ENCODE assay signal across 17 cellular contexts in genomic region chr6:7421066-7421465, GRCh38. TPM values are rescaled to one million over a fixed set of nuclear protein-coding genes. Genes with fewer than 3 reads are reported as not detected.
DNase-seq lines count a peak whose midpoint lies in the region; FAIRE-seq and TF ChIP-seq lines count a peak whose summit lies in the region.
"Had no signal": no experiment of that assay in that cellular context is flagged by ENCODE, and none has a peak within 500 bp of the region (broad histone marks: within the 10 kb centered on the region; RNA-seq: fewer than 3 reads in every experiment).

No MANE protein-coding gene starts in this region.

- no peak overlapping the region for H3K27ac ChIP-seq in mammary epithelial cell (ENCODE audit: insufficient read depth, low read depth, low read length)
- H3K27ac ChIP-seq in H1 (ENCODE audit: low read depth, low read length), result no peak overlapping the region
- H3K27ac ChIP-seq: 22Rv1 had no signal

- H4K20me1 ChIP-seq in mammary epithelial cell (ENCODE audit: insufficient read depth, low read length) (no peaks in the 10 kb centered on the region), H1 (replicated peaks in 1 of 2; ENCODE audit: control insufficient read depth in 1 of 2, insufficient read depth in 2 of 2, low read length in 2 of 2) (peaks cover 0 to 2% of the 10 kb centered on the region in 2 experiments)

- H3K36me3 Mint-ChIP-seq in MCF 10A (ENCODE audit: insufficient read depth, unreplicated experiment) (peaks cover 20% of the 10 kb centered on the region), type B pancreatic cell (peaks cover 8% of the 10 kb centered on the region), progenitor cell of endocrine pancreas (ENCODE audit: insufficient read depth) (peaks cover 6% of the 10 kb centered on the region)

- TF ChIP-seq POLR2A in H1 (IDR thresholded peaks at IDR 0.05; ENCODE audit: control extremely low read depth in 1 of 2, low read depth in 2 of 2, low read length in 2 of 2), result no peak

- H2BK5ac ChIP-seq in H1 (ENCODE audit: low read depth, low read length), result no peak overlapping the region

- intact Hi-C loops in MCF 10A (cut with micrococcal nuclease), result no loop called here
- intact Hi-C loops in mammary epithelial cell (cut with micrococcal nuclease), result no loop called here

- H2AFZ ChIP-seq in mammary epithelial cell (ENCODE audit: low read depth, low read length), result no peak overlapping the region
- H2AFZ ChIP-seq in H1 (ENCODE audit: low read length), result no peak overlapping the region

- peaks cover 4% of the 10 kb centered on the region for H3K36me3 ChIP-seq in mammary epithelial cell (ENCODE audit: insufficient read depth, low read length)
- peaks cover 31% of the 10 kb centered on the region for H3K36me3 ChIP-seq in NT2/D1 (ENCODE audit: insufficient read depth, insufficient read length, low read length)
- peaks cover 0 to 14% (median 9%) of the 10 kb centered on the region in 4 experiments; a peak in 6 of 8 replicates for H3K36me3 ChIP-seq in H1 (ENCODE audit: control insufficient read depth in 2 of 4, insufficient read depth in 4 of 4, low read length in 3 of 4)

- H3K9me3 Mint-ChIP-seq in MCF 10A (ENCODE audit: unreplicated experiment), result no peaks in the 10 kb centered on the region
- no peaks in the 10 kb centered on the region for H3K9me3 Mint-ChIP-seq in type B pancreatic cell
- no peaks in the 10 kb centered on the region for H3K9me3 Mint-ChIP-seq in progenitor cell of endocrine pancreas (ENCODE audit: low read depth)
- H3K9me3 Mint-ChIP-seq: CD8-positive, alpha-beta memory T cell had no signal

- H3K4me1 Mint-ChIP-seq in MCF 10A (ENCODE audit: insufficient read depth, unreplicated experiment) (no peaks in the 10 kb centered on the region), type B pancreatic cell (ENCODE audit: unreplicated experiment) (peaks cover 19% of the 10 kb centered on the region), progenitor cell of endocrine pancreas (ENCODE audit: low read depth) (peaks cover 30% of the 10 kb centered on the region)
- H3K4me1 Mint-ChIP-seq: CD14-positive monocyte; CD8-positive, alpha-beta memory T cell had no signal

- no peak overlapping the region for H4K5ac ChIP-seq in H1 (ENCODE audit: insufficient read length, low read depth, low read length)

- H3K9ac ChIP-seq in mammary epithelial cell (ENCODE audit: insufficient read depth, low read length), result no peak overlapping the region
- H3K9ac ChIP-seq in NT2/D1 (ENCODE audit: insufficient read length, low read depth), result no peak overlapping the region
- H3K9ac ChIP-seq in H1 (replicated peaks in 1 of 4; ENCODE audit: extremely low read depth in 1 of 4, low read depth in 3 of 4, low read length in 3 of 4), result no peak overlapping the region

- H3K4me3 ChIP-seq in mammary epithelial cell (replicated peaks in 1 of 3; ENCODE audit: insufficient read depth in 1 of 3, low read depth in 2 of 3, low read length in 3 of 3) (no peak overlapping the region), NT2/D1 (ENCODE audit: insufficient read length, low read depth) (no peak overlapping the region), H1 (ENCODE audit: extremely low read depth in 1 of 4, insufficient read depth in 2 of 4, low read depth in 3 of 4, low read length in 4 of 4) (no peak overlapping the region)

- WGBS in mammary epithelial cell (ENCODE audit: low coverage, missing lambda C conversion rate), result 100% methylated on average over 3 of the region's 3 CpGs
- WGBS in H1 (ENCODE audit: extremely low coverage in 1 of 2, insufficient coverage in 1 of 2, insufficient read length in 1 of 2, insufficient replicate concordance in 2 of 2, low coverage in 1 of 2, low lambda C conversion rate in 2 of 2, missing lambda C conversion rate in 1 of 2), 2 experiments, result 70% methylated on average over 3 of the region's 3 CpGs; no CpG with 5 or more reads in 1 of the 2 experiments

- BruUV-seq in MCF 10A (replicated peaks; lab: Mats Ljungman, UMichigan) (no TSS peak), mammary epithelial cell (replicated peaks; lab: Mats Ljungman, UMichigan) (no TSS peak)

- DNase-seq in MCF 10A (ENCODE audit: unreplicated experiment), result no peak
- no peak for DNase-seq in mammary epithelial cell
- DNase-seq in NT2/D1 (ENCODE audit: low read depth, low spot score), result peak; percentile 15
- DNase-seq in H1 (ENCODE audit: low read depth in 1 of 2, low spot score in 2 of 2), result no peak
- DNase-seq in type B pancreatic cell (ENCODE audit: extremely low spot score, unreplicated experiment), result no peak
- no peak for DNase-seq in COR-L47 (lab: John Stamatoyannopoulos, UW)
- no peak for DNase-seq in HuH-7 (ENCODE audit: low spot score)
- DNase-seq in progenitor cell of endocrine pancreas (ENCODE audit: low spot score, unreplicated experiment), result no peak
- DNase-seq: CD8-positive, alpha-beta memory T cell; DMS53; GF-D8 had no signal

- no peak overlapping the region for H3K18ac ChIP-seq in H1 (ENCODE audit: extremely low read depth, low read length)

- H2BK20ac ChIP-seq in H1 (ENCODE audit: low read length), result no peak overlapping the region

- H3K4me1 ChIP-seq in mammary epithelial cell (ENCODE audit: insufficient read depth, low read length) (no peaks in the 10 kb centered on the region), NT2/D1 (ENCODE audit: insufficient read depth, insufficient read length) (no peaks in the 10 kb centered on the region), H1 (replicated peaks in 1 of 4; ENCODE audit: control insufficient read depth in 3 of 4, insufficient read depth in 4 of 4, low read length in 3 of 4) (peaks cover 0 to 8% (median 5%) of the 10 kb centered on the region in 4 experiments; a peak in 5 of 7 replicates)

- H3K4ac ChIP-seq in H1 (replicated peaks; ENCODE audit: insufficient read length, low read depth, low read length), result no peak overlapping the region

- H4K8ac ChIP-seq in H1 (ENCODE audit: extremely low read depth, insufficient read depth, low read length), result no peak overlapping the region

- no peak overlapping the region for H4K91ac ChIP-seq in H1 (replicated peaks; ENCODE audit: insufficient read length, low read length)

- TF ChIP-seq EP300 in H1 (IDR thresholded peaks at IDR 0.05; ENCODE audit: borderline replicate concordance in 1 of 2, low read depth in 2 of 2, low read length in 2 of 2), result no peak

- TF ChIP-seq RAD21 in H1 (IDR thresholded peaks at IDR 0.05 in 1 of 2, conservative IDR thresholded peaks at IDR 0.05 in 1 of 2; ENCODE audit: low read depth in 2 of 2, low read length in 2 of 2), result peak; percentile 26 to 39

- H3K9me3 ChIP-seq in mammary epithelial cell (replicated peaks; ENCODE audit: insufficient read depth, low read length), result no peaks in the 10 kb centered on the region
- H3K9me3 ChIP-seq in NT2/D1 (ENCODE audit: insufficient read depth, low read length), result no peaks in the 10 kb centered on the region; the same call in 1 of the 2 replicates
- H3K9me3 ChIP-seq in H1 (ENCODE audit: insufficient read depth in 2 of 2, low read depth in 1 of 2, low read length in 1 of 2), result no peaks in the 10 kb centered on the region

- H3K4me2 ChIP-seq in mammary epithelial cell (ENCODE audit: insufficient read depth, low read depth, low read length) (no peak overlapping the region), H1 (ENCODE audit: insufficient read depth in 1 of 2, low read depth in 2 of 2, low read length in 2 of 2) (peak overlapping the region; percentile 1 to 30; a peak in 2 of 4 replicates)

- H3K23ac ChIP-seq in H1 (ENCODE audit: insufficient read length), result no peak overlapping the region

- no peaks in the 10 kb centered on the region for H3K79me1 ChIP-seq in H1 (ENCODE audit: low read depth, low read length)

- H2BK12ac ChIP-seq in H1 (ENCODE audit: low read depth, low read length), result no peak overlapping the region

- H2BK15ac ChIP-seq in H1 (ENCODE audit: low read length), result no peak overlapping the region

- no peaks in the 10 kb centered on the region for H3K79me2 ChIP-seq in mammary epithelial cell (ENCODE audit: insufficient read depth, low read length)
- H3K79me2 ChIP-seq in H1 (ENCODE audit: control insufficient read depth in 1 of 2, insufficient read depth in 2 of 2, low read length in 2 of 2), result no peaks in the 10 kb centered on the region

- no peak overlapping the region for H3K4me3 Mint-ChIP-seq in MCF 10A (ENCODE audit: unreplicated experiment)
- H3K4me3 Mint-ChIP-seq in type B pancreatic cell, result no peak overlapping the region
- no peak overlapping the region for H3K4me3 Mint-ChIP-seq in progenitor cell of endocrine pancreas (ENCODE audit: low read depth)
- H3K4me3 Mint-ChIP-seq: CD14-positive monocyte; CD8-positive, alpha-beta memory T cell had no signal

- no peaks in the 10 kb centered on the region for H3K23me2 ChIP-seq in H1 (ENCODE audit: low read depth, low read length)

- TF ChIP-seq CTCF in MCF 10A (IDR thresholded peaks at IDR 0.05; ENCODE audit: unreplicated experiment), result no peak
- no peak for TF ChIP-seq CTCF in mammary epithelial cell (conservative IDR thresholded peaks at IDR 0.05 in 1 of 2, IDR thresholded peaks at IDR 0.05 in 1 of 2; ENCODE audit: extremely low read depth in 1 of 2, insufficient read depth in 1 of 2, low read depth in 1 of 2, low read length in 2 of 2)
- no peak for TF ChIP-seq CTCF in H1 (IDR thresholded peaks at IDR 0.05; ENCODE audit: control extremely low read depth in 1 of 3, insufficient read depth in 1 of 3, low read depth in 1 of 3, low read length in 3 of 3)
- no peak for TF ChIP-seq CTCF in type B pancreatic cell (conservative IDR thresholded peaks at IDR 0.05)
- no peak for TF ChIP-seq CTCF in progenitor cell of endocrine pancreas (IDR thresholded peaks at IDR 0.05; ENCODE audit: unreplicated experiment)

- POLR2A ChIA-PET in MCF 10A (lab: Yijun Ruan, JAX) (interaction anchor here (0.7 to 2.0 kb wide), 2 partner anchors 120 to 541 kb away, joined by 3 to 5 read pairs; partner anchors contain the start of gene DSP), H1 (lab: Charles Lee; ENCODE audit: partially characterized antibody) (no interaction called here)

- no peak for FAIRE-seq in H1 (lab: Jason Lieb, UNC)
- FAIRE-seq: GM19239, HepG2 had no signal

- dilution Hi-C loops in mammary epithelial cell (cut with HindIII; ENCODE audit: low sequenced_read_pairs), result loop anchor here (25.0 kb wide), 1 partner anchor 141 kb away; no protein-coding TSS in a partner anchor

- H3K56ac ChIP-seq in H1 (replicated peaks; ENCODE audit: insufficient read length, low read depth, low read length), result no peak overlapping the region

- H3K27ac Mint-ChIP-seq in MCF 10A (ENCODE audit: low read depth, unreplicated experiment), result peak overlapping the region; percentile 39
- H3K27ac Mint-ChIP-seq in type B pancreatic cell, result peak overlapping the region; percentile 13
- no peak overlapping the region for H3K27ac Mint-ChIP-seq in progenitor cell of endocrine pancreas
- H3K27ac Mint-ChIP-seq: CD14-positive monocyte had no signal

- H3K27me3 ChIP-seq in mammary epithelial cell (ENCODE audit: insufficient read depth, low read length), result no peaks in the 10 kb centered on the region
- no peaks in the 10 kb centered on the region for H3K27me3 ChIP-seq in NT2/D1 (ENCODE audit: insufficient read depth, insufficient read length)
- H3K27me3 ChIP-seq in H1 (replicated peaks in 1 of 4; ENCODE audit: control insufficient read depth in 3 of 4, extremely low read depth in 1 of 4, insufficient read depth in 3 of 4, low read length in 3 of 4), result no peaks in the 10 kb centered on the region

- H2AK5ac ChIP-seq in H1 (ENCODE audit: low read depth, low read length), result no peak overlapping the region

- H2BK120ac ChIP-seq in H1 (replicated peaks; ENCODE audit: low read depth, low read length), result no peak overlapping the region

- CTCF ChIA-PET in MCF 10A (lab: Yijun Ruan, JAX), result interaction anchor here (0.6 to 1.1 kb wide), 2 partner anchors 222 to 574 kb away, joined by 3 read pairs; no protein-coding TSS in a partner anchor
- CTCF ChIA-PET in mammary epithelial cell (lab: Charles Lee; ENCODE audit: low non-redundant PET), result no interaction called here
- CTCF ChIA-PET in H1 (lab: Charles Lee; ENCODE audit: partially characterized antibody), result interaction anchor here (0.6 to 1.8 kb wide), 6 partner anchors 34 to 625 kb away, joined by 3 to 7 read pairs (median 3); no protein-coding TSS in a partner anchor

- H3K27me3 Mint-ChIP-seq in MCF 10A (ENCODE audit: insufficient read depth, unreplicated experiment) (no peaks in the 10 kb centered on the region), type B pancreatic cell (no peaks in the 10 kb centered on the region), progenitor cell of endocrine pancreas (no peaks in the 10 kb centered on the region)
- H3K27me3 Mint-ChIP-seq: CD8-positive, alpha-beta memory T cell had no signal

- in situ Hi-C loops in mammary epithelial cell (cut with MboI; ENCODE audit: low sequenced_read_pairs in 2 of 2), result loop anchor here (5.0 to 10.0 kb wide), 2 partner anchors 134 to 146 kb away; no protein-coding TSS in a partner anchor

- H3K14ac ChIP-seq in H1 (ENCODE audit: insufficient read length), result no peak overlapping the region

RNA-seq across cellular contexts. Expression of gene RIOK1, which starts 31.5 kb away (rescaled TPM):
- total RNA-seq in MCF 10A (2022), result 34.2 and 40.9 TPM in 2 replicates
- total RNA-seq in mammary epithelial cell, result 10 to 100 TPM; 13.0 to 20.3 TPM
- polyA plus RNA-seq in mammary epithelial cell, result 10.1 TPM
- 22.9 TPM for polyA minus RNA-seq in mammary epithelial cell
- 26.2 and 26.9 TPM in 2 replicates for total RNA-seq in H1 (2021; fragmentation: NEBNext Ultra II Directional; extraction: Animal tissue kit (Norgen Biotek cat#: 25700))
- polyA plus RNA-seq in H1 (2011; rRNA removed), result 10.1 and 11.8 TPM in 2 replicates
- polyA plus RNA-seq in H1 (2011; cell fraction: cytosol; rRNA removed), result 12.8 TPM
- 32.5 TPM for polyA plus RNA-seq in H1 (2011; cell fraction: nucleus; rRNA removed)
- polyA plus RNA-seq in H1 (2012, experiment 1 of 2), result 16.2 to 24.5 TPM (median 19.4 TPM) in 4 replicates
- polyA plus RNA-seq in H1 (2012, experiment 2 of 2), result 2.2 TPM
- 29.6 TPM for polyA plus RNA-seq in H1 (2013, experiment 1 of 2)
- polyA plus RNA-seq in H1 (2013, experiment 2 of 2), result 28.1 TPM
- polyA minus RNA-seq in H1 (2011; rRNA and poly(A)+ RNA removed), result 10.2 and 12.8 TPM in 2 replicates
- polyA minus RNA-seq in H1 (2011; cell fraction: cytosol; rRNA and poly(A)+ RNA removed), result 9.4 TPM
- polyA minus RNA-seq in H1 (2011; cell fraction: nucleus; rRNA and poly(A)+ RNA removed), result 33.3 TPM
- 20.1 and 24.0 TPM in 2 replicates for total RNA-seq in type B pancreatic cell (ENCODE audit: low replicate concordance)
- 28.5 and 28.9 TPM in 2 replicates for total RNA-seq in progenitor cell of endocrine pancreas

RNA-seq across cellular contexts. Expression of gene CAGE1, which starts 31.5 kb away (rescaled TPM):
- 0.33 and 0.47 TPM in 2 replicates for total RNA-seq in MCF 10A (2022)
- under 1 TPM; under 0.01 to 0.14 TPM for total RNA-seq in mammary epithelial cell
- polyA plus RNA-seq in mammary epithelial cell, result 0.01 TPM
- polyA minus RNA-seq in mammary epithelial cell, result not detected
- 0.09 TPM in 1 of 2 replicates, not detected in the other for total RNA-seq in H1 (2021; fragmentation: NEBNext Ultra II Directional; extraction: Animal tissue kit (Norgen Biotek cat#: 25700))
- 0.02 TPM in 1 of 2 replicates, not detected in the other for polyA plus RNA-seq in H1 (2011; rRNA removed)
- polyA plus RNA-seq in H1 (2011; cell fraction: cytosol; rRNA removed), result 0.01 TPM
- 0.14 TPM for polyA plus RNA-seq in H1 (2011; cell fraction: nucleus; rRNA removed)
- 0.07 TPM in 1 of 4 replicates, not detected in the others for polyA plus RNA-seq in H1 (2012, experiment 1 of 2)
- polyA plus RNA-seq in H1 (2012, experiment 2 of 2), result not detected
- not detected for polyA plus RNA-seq in H1 (2013, experiment 1 of 2)
- polyA plus RNA-seq in H1 (2013, experiment 2 of 2), result 0.07 TPM
- 0.05 and 0.16 TPM in 2 replicates for polyA minus RNA-seq in H1 (2011; rRNA and poly(A)+ RNA removed)
- polyA minus RNA-seq in H1 (2011; cell fraction: cytosol; rRNA and poly(A)+ RNA removed), result not detected
- 1.1 TPM for polyA minus RNA-seq in H1 (2011; cell fraction: nucleus; rRNA and poly(A)+ RNA removed)
- 0.19 TPM in 1 of 2 replicates, not detected in the other for total RNA-seq in type B pancreatic cell (ENCODE audit: low replicate concordance)
- not detected in 2 replicates for total RNA-seq in progenitor cell of endocrine pancreas
- total RNA-seq: H4 had no signal
- polyA plus RNA-seq: BJ; CD14-positive monocyte; CD8-positive, alpha-beta memory T cell had no signal
